Comparison of ENCODE assay signal across 22 cellular contexts in genomic region chr1:15176120-15176519, GRCh38. TPM values are rescaled to one million over a fixed set of nuclear protein-coding genes. Genes with fewer than 3 reads are reported as not detected.
DNase-seq lines count a peak whose midpoint lies in the region; ATAC-seq and TF ChIP-seq lines count a peak whose summit lies in the region.
"Had no signal": no experiment of that assay in that cellular context is flagged by ENCODE, and none has a peak within 500 bp of the region (broad histone marks: within the 10 kb centered on the region; RNA-seq: fewer than 3 reads in every experiment).

No MANE protein-coding gene starts in this region.

- TF ChIP-seq POLR2A in adrenal gland (IDR thresholded peaks at IDR 0.05): no peak

- intact Hi-C loops in adrenal gland (cut with DNase I): no loop called here
- intact Hi-C loops in posterior cingulate gyrus (cut with DNase I): no loop called here

- ATAC-seq in GM19395 (IDR thresholded peaks at IDR 0.05; ENCODE audit: unreplicated experiment) (peak; percentile 69), HG03066 (IDR thresholded peaks at IDR 0.05; ENCODE audit: low read depth, unreplicated experiment) (peak; percentile 64), GM21528 (IDR thresholded peaks at IDR 0.05; ENCODE audit: low FRiP score, unreplicated experiment) (no peak)
- ATAC-seq: activated CD4-positive, CD25-positive, alpha-beta regulatory T cell treated with anti-CD3 and anti-CD28 coated beads, Interleukin-2, amount 50 U/mL, for 24 hours; activated CD8-positive, alpha-beta T cell treated with anti-CD3 and anti-CD28 coated beads, Interleukin-2, amount 10 ng/mL, durations not matched to agents 7 days and 5 days; left lobe of liver; PC-3; upper lobe of right lung had no signal

- WGBS in adrenal gland, 4 donors: 85 to 97% (median 94%) methylated on average over 7 of the region's 7 CpGs

- H3K4me1 ChIP-seq in adrenal gland (replicated peaks in 1 of 2) (peaks cover 55 to 79% of the 10 kb centered on the region in 2 donors), stomach smooth muscle (ENCODE audit: control insufficient read depth, insufficient read depth, low read length) (peaks cover 61% of the 10 kb centered on the region)

- H3K36me3 ChIP-seq in adrenal gland (replicated peaks in 1 of 2) (no peaks in the 10 kb centered on the region), stomach smooth muscle (ENCODE audit: control insufficient read depth in 2 of 2, insufficient read depth in 2 of 2, low read length in 2 of 2) (no peaks in the 10 kb centered on the region)
- H3K36me3 ChIP-seq: brain microvascular endothelial cell, upper lobe of right lung had no signal

- H3K9me3 ChIP-seq in adrenal gland (replicated peaks in 1 of 3): no peaks in the 10 kb centered on the region
- H3K9me3 ChIP-seq in stomach smooth muscle (ENCODE audit: control insufficient read depth in 2 of 2, low read length in 2 of 2): no peaks in the 10 kb centered on the region
- H3K9me3 ChIP-seq: BLaER1 treated with 17β-estradiol and CSF1 and Interleukin-3, amounts not matched to agents 10 nM and 100 nM; upper lobe of right lung had no signal

- no peak for TF ChIP-seq CTCF in adrenal gland (IDR thresholded peaks at IDR 0.05)

- DNase-seq in adrenal gland (no peak), posterior cingulate gyrus (no peak)
- DNase-seq in activated CD4-positive, alpha-beta T cell treated with anti-CD3 and anti-CD28 coated beads for 4 hours: no peak
- DNase-seq: activated CD8-positive, alpha-beta T cell treated with anti-CD3 and anti-CD28 coated beads, Interleukin-2, amount 10 ng/mL, durations not matched to agents 7 days and 5 days; activated gamma-delta T cell treated with Interleukin-2 at 50 U/mL for 16 hours; brain microvascular endothelial cell; DND-41; erythroblast; foreskin fibroblast; HFFc6; NCI-H1105 treated with DMSO at 0.1 percent for 48 hours; NCI-H446 treated with DMSO at 0.1 percent for 48 hours; PC-3; substantia nigra had no signal

- no peak overlapping the region for H3K4me3 ChIP-seq in adrenal gland
- H3K4me3 ChIP-seq in stomach smooth muscle (ENCODE audit: low read length in 2 of 2): no peak overlapping the region
- H3K4me3 ChIP-seq: BLaER1 treated with 17β-estradiol and CSF1 and Interleukin-3, amounts not matched to agents 10 nM and 100 nM; upper lobe of right lung had no signal

- H3K9ac ChIP-seq in stomach smooth muscle (ENCODE audit: low read length in 2 of 2): no peak overlapping the region
- H3K9ac ChIP-seq: BLaER1 treated with 17β-estradiol and CSF1 and Interleukin-3, amounts not matched to agents 10 nM and 100 nM had no signal

- no peaks in the 10 kb centered on the region for H3K27me3 ChIP-seq in adrenal gland
- H3K27me3 ChIP-seq in stomach smooth muscle (ENCODE audit: control insufficient read depth in 1 of 2, insufficient read depth in 2 of 2, low read length in 2 of 2): no peaks in the 10 kb centered on the region
- H3K27me3 ChIP-seq: BLaER1 treated with 17β-estradiol and CSF1 and Interleukin-3, amounts not matched to agents 10 nM and 100 nM; brain microvascular endothelial cell; upper lobe of right lung had no signal

- peak overlapping the region in 3 of 5 donors; percentile 81 to 96 (median 94) for H3K27ac ChIP-seq in adrenal gland
- H3K27ac ChIP-seq in stomach smooth muscle (ENCODE audit: low read length): peak overlapping the region; percentile 24
- H3K27ac ChIP-seq: BLaER1 treated with 17β-estradiol and CSF1 and Interleukin-3, amounts not matched to agents 10 nM and 100 nM; brain microvascular endothelial cell; upper lobe of right lung had no signal

RNA-seq across cellular contexts. Expression of gene TMEM51, which starts 22.6 kb away (rescaled TPM):
- total RNA-seq in adrenal gland: 10 to 100 TPM; 25.0 to 46.5 (median 35.8) TPM
- polyA plus RNA-seq in adrenal gland: 10 to 100 TPM; 14.6 to 35.9 (median 19.7) TPM
